ENCODE assay signal across 11 cellular contexts in genomic region chr3:78741066-78741645, GRCh38.
DNase-seq lines count a peak whose midpoint lies in the region; ATAC-seq and TF ChIP-seq lines count a peak whose summit lies in the region.
"Had no signal": no experiment of that assay in that cellular context is flagged by ENCODE, and none has a peak within 500 bp of the region (broad histone marks: within the 10 kb centered on the region; RNA-seq: fewer than 3 reads in every experiment).

No MANE protein-coding gene starts in this region.

- no peak overlapping the region for H3K4me3 Mint-ChIP-seq in glutamatergic neuron (ENCODE audit: unreplicated experiment)
- H3K4me3 Mint-ChIP-seq in activated T-cell treated with anti-CD3 and anti-CD28 coated beads, Interleukin-2, amount 50 U/mL, for 72 hours = no peak overlapping the region
- H3K4me3 Mint-ChIP-seq: activated B cell treated with CpG ODN at 0.5 μM for 24 hours; activated naive CD8-positive, alpha-beta T cell had no signal

- TF ChIP-seq CTCF in A673 (conservative IDR thresholded peaks at IDR 0.05; ENCODE audit: low read depth, low read length) (peak; percentile 65), GM12873 (IDR thresholded peaks at IDR 0.05; ENCODE audit: insufficient read depth, low read depth, low read length, missing control alignments) (peak; percentile 42), glutamatergic neuron (IDR thresholded peaks at IDR 0.05; ENCODE audit: partially characterized antibody, unreplicated experiment) (peak; percentile 94)

- H3K9me3 Mint-ChIP-seq in glutamatergic neuron (ENCODE audit: unreplicated experiment) = peaks cover 11% of the 10 kb centered on the region
- peaks cover 13 to 16% of the 10 kb centered on the region in 2 donors for H3K9me3 Mint-ChIP-seq in activated T-cell treated with anti-CD3 and anti-CD28 coated beads, Interleukin-2, amount 50 U/mL, for 72 hours

- ATAC-seq in activated T-cell treated with anti-CD3 and anti-CD28 coated beads, Interleukin-2, amount 50 U/mL, for 72 hours (replicated peaks in 1 of 2) = no peak
- no peak for ATAC-seq in HG03175 (IDR thresholded peaks at IDR 0.05; ENCODE audit: unreplicated experiment)

- no peak overlapping the region for H3K27ac ChIP-seq in A673 (ENCODE audit: low read depth, low read length, poor library complexity, severe bottlenecking)

- no peak overlapping the region for H3K27ac Mint-ChIP-seq in glutamatergic neuron (ENCODE audit: unreplicated experiment)
- no peak overlapping the region for H3K27ac Mint-ChIP-seq in activated T-cell treated with anti-CD3 and anti-CD28 coated beads, Interleukin-2, amount 50 U/mL, for 72 hours
- H3K27ac Mint-ChIP-seq: activated B cell treated with CpG ODN at 0.5 μM for 24 hours; activated naive CD8-positive, alpha-beta T cell had no signal

- H3K4me3 ChIP-seq in A673 (ENCODE audit: low read depth, low read length, poor library complexity, severe bottlenecking) = no peak overlapping the region

- H3K9me3 ChIP-seq in A673 (ENCODE audit: low read depth, low read length, poor library complexity, severe bottlenecking) = no peaks in the 10 kb centered on the region

- DNase-seq in A673 (ENCODE audit: low spot score) (no peak), RPMI7951 (ENCODE audit: low read depth) (peak; percentile 26), glutamatergic neuron (no peak), COR-L47 (lab: John Stamatoyannopoulos, UW) (no peak), NCI-H187 treated with DMSO at 0.1 percent for 48 hours (lab: John Stamatoyannopoulos, UW) (no peak)
- no peak for DNase-seq in activated T-cell treated with anti-CD3 and anti-CD28 coated beads, Interleukin-2, amount 50 U/mL, for 72 hours
- DNase-seq: activated B cell treated with CpG ODN at 0.5 μM for 24 hours, midbrain had no signal

- intact Hi-C loops in A673 (cut with micrococcal nuclease; ENCODE audit: unreplicated experiment) = no loop called here

- CTCF ChIA-PET in A673 (lab: Charles Lee) = no interaction called here

- H3K36me3 Mint-ChIP-seq in glutamatergic neuron (ENCODE audit: unreplicated experiment) = no peaks in the 10 kb centered on the region
- H3K36me3 Mint-ChIP-seq in activated T-cell treated with anti-CD3 and anti-CD28 coated beads, Interleukin-2, amount 50 U/mL, for 72 hours (ENCODE audit: insufficient read depth in 2 of 2) = no peaks in the 10 kb centered on the region
- H3K36me3 Mint-ChIP-seq: activated naive CD8-positive, alpha-beta T cell had no signal

- H3K27me3 ChIP-seq in A673 (replicated peaks; ENCODE audit: insufficient read depth, low read depth, low read length, poor library complexity) = no peaks in the 10 kb centered on the region

- peaks cover 17% of the 10 kb centered on the region for H3K27me3 Mint-ChIP-seq in glutamatergic neuron (ENCODE audit: unreplicated experiment)
- no peaks in the 10 kb centered on the region for H3K27me3 Mint-ChIP-seq in activated T-cell treated with anti-CD3 and anti-CD28 coated beads, Interleukin-2, amount 50 U/mL, for 72 hours (ENCODE audit: low read depth)
- H3K27me3 Mint-ChIP-seq: activated B cell treated with CpG ODN at 0.5 μM for 24 hours; activated naive CD8-positive, alpha-beta T cell had no signal

- H3K4me1 Mint-ChIP-seq in glutamatergic neuron (ENCODE audit: low read depth, unreplicated experiment) = peaks cover 52% of the 10 kb centered on the region
- no peaks in the 10 kb centered on the region for H3K4me1 Mint-ChIP-seq in activated T-cell treated with anti-CD3 and anti-CD28 coated beads, Interleukin-2, amount 50 U/mL, for 72 hours (ENCODE audit: low read depth)
- H3K4me1 Mint-ChIP-seq: activated B cell treated with CpG ODN at 0.5 μM for 24 hours had no signal

- H3K36me3 ChIP-seq in A673 (ENCODE audit: insufficient read depth, low read length, poor library complexity, severe bottlenecking) = peaks cover 5% of the 10 kb centered on the region

- no TSS peak for BruUV-seq in A673 (replicated peaks; lab: Mats Ljungman, UMichigan)

- POLR2A ChIA-PET in A673 (lab: Charles Lee; ENCODE audit: low non-redundant PET) = no interaction called here

- H3K4me1 ChIP-seq in A673 (ENCODE audit: insufficient read depth, low read length, poor library complexity, severe bottlenecking) = peaks cover 42% of the 10 kb centered on the region

Comparison
In these comparisons a context has a peak if more than half of its experiments do, and no peak if none do; other contexts are left out.
1. CTCF ChIP-seq: peak in every context shown above with its lines; median percentile 94 in glutamatergic neuron; 65 in A673; 42 in GM12873.